In genomic region chr16:4376820-4377572, GRCh38 we compare ENCODE assay signal across 11 cellular contexts. TPM values are rescaled to one million over a fixed set of nuclear protein-coding genes. Genes with fewer than 3 reads are reported as not detected.
DNase-seq lines count a peak whose midpoint lies in the region; ATAC-seq and TF ChIP-seq lines count a peak whose summit lies in the region.
"Had no signal": no experiment of that assay in that cellular context is flagged by ENCODE, and none has a peak within 500 bp of the region (broad histone marks: within the 10 kb centered on the region; RNA-seq: fewer than 3 reads in every experiment).

No MANE protein-coding gene starts in this region.

- in situ Hi-C loops in G401 (cut with HindIII; ENCODE audit: low sequenced_read_pairs): no loop called here

- no peak for TF ChIP-seq POLR2A in gastroesophageal sphincter (IDR thresholded peaks at IDR 0.05)

- WGBS in gastroesophageal sphincter (ENCODE audit: low coverage in 1 of 2), 2 donors: 40% methylated on average over 1 of the region's 28 CpGs; no CpG with 5 or more reads in 1 of the 2 donors

- peaks cover 50% of the 10 kb centered on the region for H3K4me1 ChIP-seq in RWPE2 (ENCODE audit: insufficient read depth, poor library complexity, severe bottlenecking)
- H3K4me1 ChIP-seq in gastroesophageal sphincter: peaks cover 3 to 95% (median 63%) of the 10 kb centered on the region in 3 donors
- peaks cover 51% of the 10 kb centered on the region for H3K4me1 ChIP-seq in rectal smooth muscle tissue (ENCODE audit: control insufficient read depth, insufficient read depth, low read length)

- H3K9me3 ChIP-seq in RWPE2 (ENCODE audit: severe bottlenecking) (no peaks in the 10 kb centered on the region), gastroesophageal sphincter (no peaks in the 10 kb centered on the region)

- no peak for TF ChIP-seq EP300 in gastroesophageal sphincter (IDR thresholded peaks at IDR 0.05)

- H3K27me3 ChIP-seq in RWPE2 (ENCODE audit: insufficient read depth, poor library complexity, severe bottlenecking) (no peaks in the 10 kb centered on the region), gastroesophageal sphincter (no peaks in the 10 kb centered on the region), rectal smooth muscle tissue (ENCODE audit: control insufficient read depth, insufficient read depth, low read length) (no peaks in the 10 kb centered on the region)

- H3K4me3 ChIP-seq in AG10803 (ENCODE audit: low read length) (peak overlapping the region; percentile 62), RWPE2 (ENCODE audit: severe bottlenecking) (no peak overlapping the region), gastroesophageal sphincter (peak overlapping the region in 1 of 2 donors; percentile 21), rectal smooth muscle tissue (ENCODE audit: low read length) (no peak overlapping the region)

- peak overlapping the region; percentile 94 for H3K27ac ChIP-seq in RWPE2 (ENCODE audit: poor library complexity, severe bottlenecking)
- H3K27ac ChIP-seq in gastroesophageal sphincter: peak overlapping the region in 3 of 4 donors; percentile 88 to 91 (median 89)
- H3K27ac ChIP-seq in rectal smooth muscle tissue (ENCODE audit: low read depth, low read length): peak overlapping the region; percentile 50

- DNase-seq in AG10803 (ENCODE audit: low read depth) (no peak), RWPE2 (ENCODE audit: low spot score) (no peak), G401 (ENCODE audit: low spot score) (no peak), omental fat pad (ENCODE audit: low spot score) (no peak)
- no peak for DNase-seq in activated T-cell treated with anti-CD3 and anti-CD28 coated beads, Interleukin-2, amount 50 U/mL, for 48 hours
- DNase-seq: KBM-7, NCI-H345 had no signal

- H3K9ac ChIP-seq in rectal smooth muscle tissue (ENCODE audit: low read length): no peak overlapping the region

- TF ChIP-seq CTCF in AG10803 (conservative IDR thresholded peaks at IDR 0.05; ENCODE audit: low read length) (no peak), RWPE2 (IDR thresholded peaks at IDR 0.05; ENCODE audit: poor library complexity, severe bottlenecking) (no peak), gastroesophageal sphincter (IDR thresholded peaks at IDR 0.05) (no peak), omental fat pad (IDR thresholded peaks at IDR 0.05) (no peak)

- ATAC-seq in RWPE2 (ENCODE audit: low read depth) (no peak), gastroesophageal sphincter (no peak), HG03469 (IDR thresholded peaks at IDR 0.05; ENCODE audit: unreplicated experiment) (no peak), omental fat pad (ENCODE audit: low FRiP score) (no peak)
- ATAC-seq: naive thymus-derived CD4-positive, alpha-beta T cell had no signal

- peaks cover 6% of the 10 kb centered on the region for H3K36me3 ChIP-seq in RWPE2 (ENCODE audit: low read depth)
- H3K36me3 ChIP-seq in gastroesophageal sphincter: peaks cover 0 to 18% of the 10 kb centered on the region in 2 donors
- H3K36me3 ChIP-seq in rectal smooth muscle tissue (ENCODE audit: control insufficient read depth, insufficient read depth, low read length): no peaks in the 10 kb centered on the region

RNA-seq across cellular contexts. Expression of gene VASN, which starts 5.3 kb away (rescaled TPM):
- total RNA-seq in gastroesophageal sphincter (10 to 100 TPM in 3 of 4 donors, 1 to 10 TPM in 1; 6.8 to 35.8 (median 19.9) TPM), omental fat pad (10 to 100 TPM; 10.8 to 40.0 (median 25.8) TPM)
- total RNA-seq in G401 (2014; rRNA removed; shearing (Covaris generic)): 9.9 and 14.4 TPM in 2 replicates

RNA-seq across cellular contexts. Expression of gene PAM16, which starts 25.9 kb away (rescaled TPM):
- total RNA-seq in gastroesophageal sphincter (10 to 100 TPM; 26.0 to 37.3 (median 34.7) TPM), omental fat pad (10 to 100 TPM; 32.7 to 53.9 (median 41.8) TPM)
- 68.3 and 83.9 TPM in 2 replicates for total RNA-seq in G401 (2014; rRNA removed; shearing (Covaris generic))

RNA-seq across cellular contexts. Expression of gene CORO7, which starts 39.4 kb away (rescaled TPM):
- total RNA-seq in gastroesophageal sphincter (10 to 100 TPM; 11.0 to 38.9 (median 17.8) TPM), omental fat pad (10 to 100 TPM; 15.1 to 46.3 (median 27.5) TPM)
- 34.2 and 39.5 TPM in 2 replicates for total RNA-seq in G401 (2014; rRNA removed; shearing (Covaris generic))

RNA-seq across cellular contexts. Expression of gene DNAJA3, which starts 48.7 kb away (rescaled TPM):
- total RNA-seq in gastroesophageal sphincter: 10 to 100 TPM; 39.6 to 55.6 (median 43.9) TPM
- total RNA-seq in G401 (2014; rRNA removed; shearing (Covaris generic)): 79.4 and 89.7 TPM in 2 replicates
- total RNA-seq in omental fat pad: 10 to 100 TPM; 40.5 to 47.1 (median 42.3) TPM
